In genomic region chr11:19973136-19973635, GRCh38 we compare ENCODE assay signal across 19 cellular contexts.
DNase-seq lines count a peak whose midpoint lies in the region; ATAC-seq and TF ChIP-seq lines count a peak whose summit lies in the region.
"Had no signal": no experiment of that assay in that cellular context is flagged by ENCODE, and none has a peak within 500 bp of the region (broad histone marks: within the 10 kb centered on the region; RNA-seq: fewer than 3 reads in every experiment).

No MANE protein-coding gene starts in this region.

- 75% methylated on average over 5 of the region's 5 CpGs for WGBS in hepatocyte (ENCODE audit: low lambda C conversion rate, missing lambda C conversion rate)

- H2AFZ ChIP-seq in hepatocyte = no peak overlapping the region
- peak overlapping the region; percentile 20 for H2AFZ ChIP-seq in parathyroid adenoma
- H2AFZ ChIP-seq: GM23248 had no signal

- intact Hi-C loops in cardiac septum (cut with DNase I) (no loop called here), left ventricle myocardium superior (cut with micrococcal nuclease) (no loop called here), Caco-2 (cut with micrococcal nuclease; ENCODE audit: unreplicated experiment) (no loop called here), posterior vena cava (cut with DNase I) (no loop called here)

- no peaks in the 10 kb centered on the region for H3K9me2 ChIP-seq in hepatocyte (replicated peaks; ENCODE audit: insufficient read depth)

- H3K27me3 ChIP-seq in Caco-2 (replicated peaks; ENCODE audit: control insufficient read depth, insufficient read depth, low read length) (no peaks in the 10 kb centered on the region), hepatocyte (no peaks in the 10 kb centered on the region), parathyroid adenoma (ENCODE audit: control insufficient read depth, insufficient read depth, low read length) (no peaks in the 10 kb centered on the region)
- H3K27me3 ChIP-seq: BLaER1 treated with 17β-estradiol and CSF1 and Interleukin-3, amounts not matched to agents 10 nM and 100 nM had no signal

- H3K27ac ChIP-seq in hepatocyte (peak overlapping the region; percentile 84), parathyroid adenoma (no peak overlapping the region)
- H3K27ac ChIP-seq: BLaER1 treated with 17β-estradiol and CSF1 and Interleukin-3, amounts not matched to agents 10 nM and 100 nM; GM23248 had no signal

- peak; percentile 1 for DNase-seq in cardiac septum (ENCODE audit: low spot score)
- DNase-seq in left ventricle myocardium superior = no peak
- DNase-seq in Caco-2 = no peak
- no peak for DNase-seq in hepatocyte (ENCODE audit: low spot score)
- DNase-seq in posterior vena cava (ENCODE audit: low spot score) = no peak
- DNase-seq: 8988T; CD8-positive, alpha-beta T cell; DMS 273 treated with DMSO at 0.1 percent for 48 hours; DND-41; EL; GM23248 had no signal

- H3K9ac ChIP-seq in parathyroid adenoma = no peak overlapping the region
- H3K9ac ChIP-seq: BLaER1 treated with 17β-estradiol and CSF1 and Interleukin-3, amounts not matched to agents 10 nM and 100 nM; GM23248 had no signal

- no peaks in the 10 kb centered on the region for H3K9me3 ChIP-seq in Caco-2
- no peaks in the 10 kb centered on the region for H3K9me3 ChIP-seq in hepatocyte (ENCODE audit: low read depth)
- no peaks in the 10 kb centered on the region for H3K9me3 ChIP-seq in parathyroid adenoma (ENCODE audit: control insufficient read depth, low read length)
- H3K9me3 ChIP-seq: BLaER1 treated with 17β-estradiol and CSF1 and Interleukin-3, amounts not matched to agents 10 nM and 100 nM; HAP-1 had no signal

- POLR2A ChIA-PET in Caco-2 (lab: Charles Lee) = no interaction called here

- no peak for TF ChIP-seq CTCF in Caco-2 (IDR thresholded peaks at IDR 0.05; ENCODE audit: insufficient read depth in 1 of 2, low read depth in 1 of 2, low read length in 1 of 2, severe bottlenecking in 1 of 2, unreplicated experiment in 1 of 2)
- TF ChIP-seq CTCF in hepatocyte (IDR thresholded peaks at IDR 0.05; ENCODE audit: poor library complexity) = no peak
- no peak for TF ChIP-seq CTCF in parathyroid adenoma (IDR thresholded peaks at IDR 0.05)

- H3K36me3 Mint-ChIP-seq in Caco-2 (ENCODE audit: insufficient read depth, unreplicated experiment) = no peaks in the 10 kb centered on the region
- H3K36me3 Mint-ChIP-seq: CD8-positive, alpha-beta T cell; IgD-negative memory B cell had no signal

- peak overlapping the region; percentile 62 for H3K27ac Mint-ChIP-seq in Caco-2 (ENCODE audit: unreplicated experiment)
- H3K27ac Mint-ChIP-seq: B cell; CD8-positive, alpha-beta T cell; IgD-negative memory B cell had no signal

- peaks cover 40% of the 10 kb centered on the region for H3K4me1 ChIP-seq in Caco-2
- peaks cover 40% of the 10 kb centered on the region for H3K4me1 ChIP-seq in hepatocyte (ENCODE audit: insufficient read depth)
- peaks cover 2% of the 10 kb centered on the region for H3K4me1 ChIP-seq in parathyroid adenoma

- ATAC-seq in left ventricle myocardium superior (no peak), HG03342 (IDR thresholded peaks at IDR 0.05; ENCODE audit: unreplicated experiment) (no peak), GM21390 (IDR thresholded peaks at IDR 0.05; ENCODE audit: unreplicated experiment) (no peak)
- ATAC-seq: CD8-positive, alpha-beta T cell; GM12878 had no signal

- no peak overlapping the region for H3K4me3 Mint-ChIP-seq in Caco-2 (ENCODE audit: unreplicated experiment)
- H3K4me3 Mint-ChIP-seq: B cell; CD8-positive, alpha-beta T cell; IgD-negative memory B cell had no signal

- no peaks in the 10 kb centered on the region for H3K9me3 Mint-ChIP-seq in Caco-2 (ENCODE audit: unreplicated experiment)
- H3K9me3 Mint-ChIP-seq: CD8-positive, alpha-beta T cell; IgD-negative memory B cell had no signal

- H3K36me3 ChIP-seq in Caco-2 (ENCODE audit: control insufficient read depth, insufficient read depth, low read length) (no peaks in the 10 kb centered on the region; the same call in 1 of the 2 replicates), hepatocyte (replicated peaks; ENCODE audit: insufficient read depth, low read depth) (no peaks in the 10 kb centered on the region), parathyroid adenoma (ENCODE audit: control insufficient read depth, insufficient read depth, low read length) (no peaks in the 10 kb centered on the region)
- H3K36me3 ChIP-seq: BLaER1 treated with 17β-estradiol and CSF1 and Interleukin-3, amounts not matched to agents 10 nM and 100 nM; HAP-1 had no signal

- H3K79me2 ChIP-seq in hepatocyte (peaks cover 13% of the 10 kb centered on the region), parathyroid adenoma (no peaks in the 10 kb centered on the region)

- CTCF ChIA-PET in Caco-2 (lab: Charles Lee) = interaction anchor here (0.8 kb wide), 1 partner anchor 19 kb away, joined by 3 read pairs; no protein-coding TSS in a partner anchor

- H3K4me3 ChIP-seq in Caco-2 (ENCODE audit: low read depth, low read length) = no peak overlapping the region
- H3K4me3 ChIP-seq in hepatocyte = no peak overlapping the region
- no peak overlapping the region for H3K4me3 ChIP-seq in parathyroid adenoma (ENCODE audit: low read depth, low read length)
- H3K4me3 ChIP-seq: BLaER1 treated with 17β-estradiol and CSF1 and Interleukin-3, amounts not matched to agents 10 nM and 100 nM; GM12878; GM23248; HAP-1 had no signal

- no TSS peak for BruUV-seq in Caco-2 (replicated peaks; lab: Mats Ljungman, UMichigan)

- H3K4me1 Mint-ChIP-seq in Caco-2 (ENCODE audit: low read depth, unreplicated experiment) = peaks cover 29% of the 10 kb centered on the region

- H3K4me2 ChIP-seq in hepatocyte (peak overlapping the region; percentile 44), parathyroid adenoma (ENCODE audit: low read length) (no peak overlapping the region)
- H3K4me2 ChIP-seq: BLaER1 treated with 17β-estradiol and CSF1 and Interleukin-3, amounts not matched to agents 10 nM and 100 nM had no signal

- H3K27me3 Mint-ChIP-seq in Caco-2 (ENCODE audit: insufficient read depth, unreplicated experiment) = no peaks in the 10 kb centered on the region

- no peaks in the 10 kb centered on the region for H4K20me1 ChIP-seq in hepatocyte (ENCODE audit: insufficient read depth, poor library complexity, severe bottlenecking)
- H4K20me1 ChIP-seq: BLaER1 treated with 17β-estradiol and CSF1 and Interleukin-3, amounts not matched to agents 10 nM and 100 nM had no signal
